1 cellular context compared by ENCODE assay signal in genomic region chr11:63817758-63818498, GRCh38.
TF ChIP-seq lines count a peak whose summit lies in the region.

No MANE protein-coding gene starts in this region.

TF ChIP-seq in H1, 55 proteins besides CTCF, POLR2A, EP300 and RAD21:
- TF ChIP-seq GTF2F1 (IDR thresholded peaks at IDR 0.05; ENCODE audit: borderline replicate concordance, low read depth, low read length) (no peak), TAF7 (optimal IDR thresholded peaks at IDR 0.05; ENCODE audit: borderline replicate concordance, low read depth, low read length) (no peak), RFX5 (IDR thresholded peaks at IDR 0.05; ENCODE audit: borderline replicate concordance, low read depth, low read length) (no peak), MAX (IDR thresholded peaks at IDR 0.05) (no peak), SIN3A (conservative IDR thresholded peaks at IDR 0.05 in 1 of 2, IDR thresholded peaks at IDR 0.05 in 1 of 2; ENCODE audit: low read depth in 1 of 2, low read length in 2 of 2) (no peak), ZNF274 (IDR thresholded peaks at IDR 0.05; ENCODE audit: borderline replicate concordance, extremely low read depth, low read length) (no peak), SIRT6 (IDR thresholded peaks at IDR 0.05; ENCODE audit: low read length) (no peak), SRF (IDR thresholded peaks at IDR 0.05; ENCODE audit: low read depth, low read length) (no peak), JUND (IDR thresholded peaks at IDR 0.05; ENCODE audit: low read length) (no peak), SP4 (IDR thresholded peaks at IDR 0.05; ENCODE audit: low read length) (no peak), TEAD4 (IDR thresholded peaks at IDR 0.05; ENCODE audit: low read depth, low read length) (no peak)
